Comparison of ENCODE assay signal across 8 cellular contexts in the genomic region with DNA sequence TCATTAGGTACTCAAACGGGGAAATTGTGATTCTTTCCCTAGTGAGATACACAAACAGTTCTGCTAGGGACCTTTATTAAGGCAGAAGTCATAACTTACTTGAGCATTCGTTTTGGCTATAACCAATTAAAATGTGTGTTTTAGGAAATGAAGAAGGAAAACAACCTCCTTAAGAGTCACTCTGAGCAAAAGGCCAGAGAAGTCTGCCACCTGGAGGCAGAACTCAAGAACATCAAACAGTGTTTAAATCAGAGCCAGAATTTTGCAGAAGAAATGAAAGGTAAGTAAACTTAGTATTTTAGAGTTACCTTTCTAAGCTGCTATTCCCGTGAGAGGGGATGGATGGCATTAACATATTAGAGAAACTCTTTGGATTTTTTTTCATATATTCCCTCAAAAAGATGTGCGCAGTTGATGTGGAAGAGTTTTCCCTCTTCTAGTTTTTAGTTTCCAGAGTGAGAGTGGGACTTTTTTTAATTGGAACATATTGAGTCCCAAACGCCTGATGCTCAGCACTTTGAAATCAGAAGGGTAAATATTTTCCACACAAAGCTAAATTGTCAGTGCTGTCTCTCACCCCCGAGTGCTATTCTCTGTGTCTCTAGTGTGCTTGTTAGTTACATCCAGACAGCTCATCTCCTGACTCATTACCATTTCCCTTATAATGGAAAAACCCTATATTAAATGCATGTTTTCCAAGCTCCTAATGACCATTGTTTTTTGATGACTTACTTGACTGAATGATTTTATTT. TPM values are rescaled to one million over a fixed set of nuclear protein-coding genes. Genes with fewer than 3 reads are reported as not detected.
DNase-seq lines count a peak whose midpoint lies in the region; ATAC-seq and TF ChIP-seq lines count a peak whose summit lies in the region.

No MANE protein-coding gene starts in this region.

- intact Hi-C loops in left lung (cut with DNase I) = no loop called here

- no peaks in the 10 kb centered on the region for H3K9me3 ChIP-seq in left lung

- no peaks in the 10 kb centered on the region for H3K4me1 ChIP-seq in left lung

- DNase-seq in stimulated activated CD4-positive, alpha-beta T cell treated with anti-CD3 and anti-CD28 coated beads, Interleukin-4, amount 100 ng/mL, for 24 hours = peak; percentile 12
- no peak for DNase-seq in stimulated activated CD4-positive, alpha-beta T cell treated with anti-CD3 and anti-CD28 coated beads, Interleukin-4, amount 100 ng/mL, for 4 hours
- DNase-seq in H7 = peak; percentile 12
- peak; percentile 29 to 57 for DNase-seq in NCI-H446 (lab: John Stamatoyannopoulos, UW)
- DNase-seq in astrocyte of the spinal cord (ENCODE audit: low read depth, low spot score) = peak; percentile 71
- no peak for DNase-seq in left lung
- no peak for DNase-seq in DMS79 (lab: John Stamatoyannopoulos, UW)

- ATAC-seq in left lung (peak; percentile 80), GM19467 (IDR thresholded peaks at IDR 0.05; ENCODE audit: unreplicated experiment) (no peak)

- H3K4me3 ChIP-seq in H7 (ENCODE audit: insufficient read depth, low read depth, low read length) (no peak overlapping the region), astrocyte of the spinal cord (ENCODE audit: low read depth, low read length) (no peak overlapping the region), left lung (no peak overlapping the region)

- H3K27ac ChIP-seq in left lung = no peak overlapping the region

- H3K27me3 ChIP-seq in H7 (ENCODE audit: control insufficient read depth, insufficient read depth, low read length) (no peaks in the 10 kb centered on the region), left lung (no peaks in the 10 kb centered on the region)

- in situ Hi-C loops in astrocyte of the spinal cord (cut with HindIII; ENCODE audit: low sequenced_read_pairs) = no loop called here

- H3K36me3 ChIP-seq in H7 (replicated peaks; ENCODE audit: control insufficient read depth, insufficient read depth, low read length) = peaks cover 48% of the 10 kb centered on the region
- peaks cover 0 to 15% of the 10 kb centered on the region in 2 donors for H3K36me3 ChIP-seq in left lung

- TF ChIP-seq CTCF in astrocyte of the spinal cord (IDR thresholded peaks at IDR 0.05; ENCODE audit: low read depth, low read length) (peak; percentile 80), left lung (IDR thresholded peaks at IDR 0.05) (peak; percentile 38 to 76)

RNA-seq across cellular contexts. Expression of gene CENPF, which starts 34.9 kb away (rescaled TPM):
- total RNA-seq in H7 (2014; rRNA removed; shearing (Covaris generic)) = 76.7 and 167 TPM in 2 replicates
- total RNA-seq in left lung = 10 to 100 TPM in 1 of 2 donors, 1 to 10 TPM in 1; 3.4 to 15.0 TPM

Comparison
In these comparisons a context has a peak if more than half of its experiments do, and no peak if none do; other contexts are left out.
1. DNase-seq: peak in stimulated activated CD4-positive, alpha-beta T cell treated with anti-CD3 and anti-CD28 coated beads, Interleukin-4, amount 100 ng/mL, for 24 hours (single experiment), H7 (single experiment), NCI-H446 (2 of 2) and astrocyte of the spinal cord (single experiment); none in stimulated activated CD4-positive, alpha-beta T cell treated with anti-CD3 and anti-CD28 coated beads, Interleukin-4, amount 100 ng/mL, for 4 hours (0 of 2), left lung (0 of 2) and DMS79 (single experiment).